1 cellular context compared by ENCODE assay signal in the genomic region with DNA sequence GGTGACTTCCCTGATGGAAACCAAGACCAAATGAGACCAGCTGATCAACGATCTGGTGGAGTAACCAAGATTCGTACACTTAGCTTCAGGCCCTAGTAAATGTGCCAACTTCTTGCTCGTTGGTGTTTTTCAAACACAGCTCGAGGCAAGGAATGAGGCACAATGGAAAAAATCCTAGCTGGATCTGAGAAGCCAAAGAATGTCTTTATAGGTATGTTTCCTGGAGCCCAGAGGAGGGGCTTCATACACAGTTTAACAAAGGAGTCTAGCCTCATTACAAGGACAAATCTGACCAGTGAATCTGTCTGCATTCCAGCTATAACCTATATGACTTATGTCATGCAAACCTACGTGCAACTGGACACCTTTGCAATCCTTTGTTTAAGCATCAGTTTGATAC.
TF ChIP-seq lines count a peak whose summit lies in the region.

No MANE protein-coding gene starts in this region.

TF ChIP-seq in GM23338, 12 proteins besides CTCF, POLR2A, EP300 and RAD21 (continued from another document):
- TF ChIP-seq, protein P1, sequence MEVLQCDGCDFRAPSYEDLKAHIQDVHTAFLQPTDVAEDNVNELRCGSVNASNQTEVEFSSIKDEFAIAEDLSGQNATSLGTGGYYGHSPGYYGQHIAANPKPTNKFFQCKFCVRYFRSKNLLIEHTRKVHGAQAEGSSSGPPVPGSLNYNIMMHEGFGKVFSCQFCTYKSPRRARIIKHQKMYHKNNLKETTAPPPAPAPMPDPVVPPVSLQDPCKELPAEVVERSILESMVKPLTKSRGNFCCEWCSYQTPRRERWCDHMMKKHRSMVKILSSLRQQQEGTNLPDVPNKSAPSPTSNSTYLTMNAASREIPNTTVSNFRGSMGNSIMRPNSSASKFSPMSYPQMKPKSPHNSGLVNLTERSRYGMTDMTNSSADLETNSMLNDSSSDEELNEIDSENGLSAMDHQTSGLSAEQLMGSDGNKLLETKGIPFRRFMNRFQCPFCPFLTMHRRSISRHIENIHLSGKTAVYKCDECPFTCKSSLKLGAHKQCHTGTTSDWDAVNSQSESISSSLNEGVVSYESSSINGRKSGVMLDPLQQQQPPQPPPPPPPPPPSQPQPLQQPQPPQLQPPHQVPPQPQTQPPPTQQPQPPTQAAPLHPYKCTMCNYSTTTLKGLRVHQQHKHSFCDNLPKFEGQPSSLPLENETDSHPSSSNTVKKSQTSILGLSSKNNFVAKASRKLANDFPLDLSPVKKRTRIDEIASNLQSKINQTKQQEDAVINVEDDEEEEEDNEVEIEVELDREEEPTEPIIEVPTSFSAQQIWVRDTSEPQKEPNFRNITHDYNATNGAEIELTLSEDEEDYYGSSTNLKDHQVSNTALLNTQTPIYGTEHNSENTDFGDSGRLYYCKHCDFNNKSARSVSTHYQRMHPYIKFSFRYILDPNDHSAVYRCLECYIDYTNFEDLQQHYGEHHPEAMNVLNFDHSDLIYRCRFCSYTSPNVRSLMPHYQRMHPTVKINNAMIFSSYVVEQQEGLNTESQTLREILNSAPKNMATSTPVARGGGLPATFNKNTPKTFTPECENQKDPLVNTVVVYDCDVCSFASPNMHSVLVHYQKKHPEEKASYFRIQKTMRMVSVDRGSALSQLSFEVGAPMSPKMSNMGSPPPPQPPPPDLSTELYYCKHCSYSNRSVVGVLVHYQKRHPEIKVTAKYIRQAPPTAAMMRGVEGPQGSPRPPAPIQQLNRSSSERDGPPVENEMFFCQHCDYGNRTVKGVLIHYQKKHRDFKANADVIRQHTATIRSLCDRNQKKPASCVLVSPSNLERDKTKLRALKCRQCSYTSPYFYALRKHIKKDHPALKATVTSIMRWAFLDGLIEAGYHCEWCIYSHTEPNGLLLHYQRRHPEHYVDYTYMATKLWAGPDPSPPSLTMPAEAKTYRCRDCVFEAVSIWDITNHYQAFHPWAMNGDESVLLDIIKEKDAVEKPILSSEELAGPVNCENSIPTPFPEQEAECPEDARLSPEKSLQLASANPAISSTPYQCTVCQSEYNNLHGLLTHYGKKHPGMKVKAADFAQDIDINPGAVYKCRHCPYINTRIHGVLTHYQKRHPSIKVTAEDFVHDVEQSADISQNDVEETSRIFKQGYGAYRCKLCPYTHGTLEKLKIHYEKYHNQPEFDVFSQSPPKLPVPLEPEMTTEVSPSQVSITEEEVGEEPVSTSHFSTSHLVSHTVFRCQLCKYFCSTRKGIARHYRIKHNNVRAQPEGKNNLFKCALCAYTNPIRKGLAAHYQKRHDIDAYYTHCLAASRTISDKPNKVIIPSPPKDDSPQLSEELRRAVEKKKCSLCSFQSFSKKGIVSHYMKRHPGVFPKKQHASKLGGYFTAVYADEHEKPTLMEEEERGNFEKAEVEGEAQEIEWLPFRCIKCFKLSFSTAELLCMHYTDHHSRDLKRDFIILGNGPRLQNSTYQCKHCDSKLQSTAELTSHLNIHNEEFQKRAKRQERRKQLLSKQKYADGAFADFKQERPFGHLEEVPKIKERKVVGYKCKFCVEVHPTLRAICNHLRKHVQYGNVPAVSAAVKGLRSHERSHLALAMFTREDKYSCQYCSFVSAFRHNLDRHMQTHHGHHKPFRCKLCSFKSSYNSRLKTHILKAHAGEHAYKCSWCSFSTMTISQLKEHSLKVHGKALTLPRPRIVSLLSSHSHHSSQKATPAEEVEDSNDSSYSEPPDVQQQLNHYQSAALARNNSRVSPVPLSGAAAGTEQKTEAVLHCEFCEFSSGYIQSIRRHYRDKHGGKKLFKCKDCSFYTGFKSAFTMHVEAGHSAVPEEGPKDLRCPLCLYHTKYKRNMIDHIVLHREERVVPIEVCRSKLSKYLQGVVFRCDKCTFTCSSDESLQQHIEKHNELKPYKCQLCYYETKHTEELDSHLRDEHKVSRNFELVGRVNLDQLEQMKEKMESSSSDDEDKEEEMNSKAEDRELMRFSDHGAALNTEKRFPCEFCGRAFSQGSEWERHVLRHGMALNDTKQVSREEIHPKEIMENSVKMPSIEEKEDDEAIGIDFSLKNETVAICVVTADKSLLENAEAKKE (CRISPR knock-in tag; IDR thresholded peaks at IDR 0.05), result no peak
- TF ChIP-seq, protein P2, sequence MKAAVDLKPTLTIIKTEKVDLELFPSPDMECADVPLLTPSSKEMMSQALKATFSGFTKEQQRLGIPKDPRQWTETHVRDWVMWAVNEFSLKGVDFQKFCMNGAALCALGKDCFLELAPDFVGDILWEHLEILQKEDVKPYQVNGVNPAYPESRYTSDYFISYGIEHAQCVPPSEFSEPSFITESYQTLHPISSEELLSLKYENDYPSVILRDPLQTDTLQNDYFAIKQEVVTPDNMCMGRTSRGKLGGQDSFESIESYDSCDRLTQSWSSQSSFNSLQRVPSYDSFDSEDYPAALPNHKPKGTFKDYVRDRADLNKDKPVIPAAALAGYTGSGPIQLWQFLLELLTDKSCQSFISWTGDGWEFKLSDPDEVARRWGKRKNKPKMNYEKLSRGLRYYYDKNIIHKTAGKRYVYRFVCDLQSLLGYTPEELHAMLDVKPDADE (IDR thresholded peaks at IDR 0.05), result no peak
- TF ChIP-seq NANOG (IDR thresholded peaks at IDR 0.05; ENCODE audit: borderline replicate concordance) (no peak), POLR2AphosphoS5 (IDR thresholded peaks at IDR 0.05; ENCODE audit: low read depth) (no peak)
